In the genomic region with DNA sequence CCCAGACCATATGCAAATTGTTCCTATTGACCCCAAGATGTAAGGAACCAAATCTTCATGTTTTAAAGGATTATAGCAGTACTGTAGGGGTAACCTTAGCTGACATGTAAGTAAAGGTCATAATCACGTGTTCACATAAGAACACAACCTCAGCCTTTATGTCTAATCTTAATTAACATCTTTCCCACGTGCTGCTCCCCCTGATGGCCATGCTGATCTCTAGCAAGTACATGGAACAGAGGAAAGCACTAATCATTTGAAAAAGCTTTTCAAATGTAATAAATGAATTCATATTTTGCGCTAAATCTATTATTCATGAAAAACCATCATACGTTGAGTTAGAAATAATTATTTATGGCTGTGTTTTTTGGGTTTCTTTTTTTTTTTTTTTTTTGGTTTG, we compare ENCODE assay signal across 1 cellular context.
A peak's percentile ranks its signal among the peaks of the same experiment; 100 is the strongest.
TF ChIP-seq lines count a peak whose summit lies in the region.

No MANE protein-coding gene starts in this region.

TF ChIP-seq in K562, 482 proteins besides CTCF, POLR2A, EP300 and RAD21:
- TF ChIP-seq FOXJ3 (CRISPR knock-in tag; IDR thresholded peaks at IDR 0.05) (no peak), ZNF436 (CRISPR knock-in tag; IDR thresholded peaks at IDR 0.05) (no peak), BCL6 (CRISPR knock-in tag; IDR thresholded peaks at IDR 0.05) (no peak), CEBPB (tag; IDR thresholded peaks at IDR 0.05) (no peak), FOS (IDR thresholded peaks at IDR 0.05; ENCODE audit: extremely low read depth, insufficient read length) (no peak), HDAC3 (IDR thresholded peaks at IDR 0.05; ENCODE audit: borderline replicate concordance, partially characterized antibody) (no peak), ZC3H8 (IDR thresholded peaks at IDR 0.05) (no peak), NRF1 (conservative IDR thresholded peaks at IDR 0.05 in 1 of 2, IDR thresholded peaks at IDR 0.05 in 1 of 2) (no peak), PCBP2 (IDR thresholded peaks at IDR 0.05; ENCODE audit: low read depth, low read length, poor library complexity, severe bottlenecking) (no peak), BHLHE40 (IDR thresholded peaks at IDR 0.05; ENCODE audit: low read length) (0 out of 2 replicates have a peak, but pooled peaks have one; percentile 13), LCOR (CRISPR knock-in tag; IDR thresholded peaks at IDR 0.05) (no peak), DIDO1 (tag; IDR thresholded peaks at IDR 0.05; ENCODE audit: low read depth) (no peak), ZSCAN32 (CRISPR knock-in tag; IDR thresholded peaks at IDR 0.05) (no peak), FIP1L1 (IDR thresholded peaks at IDR 0.05; ENCODE audit: low read depth, low read length, poor library complexity, severe bottlenecking) (no peak), ZBTB17 (CRISPR knock-in tag; IDR thresholded peaks at IDR 0.05) (no peak), ERF (CRISPR knock-in tag; IDR thresholded peaks at IDR 0.05) (no peak), GATA2 (CRISPR knock-in tag; IDR thresholded peaks at IDR 0.05) (0 out of 2 replicates have a peak, but pooled peaks have one; percentile 22), CBFA2T2 (conservative IDR thresholded peaks at IDR 0.05) (no peak), SREBF2 (CRISPR knock-in tag; IDR thresholded peaks at IDR 0.05) (no peak), ZSCAN29 (IDR thresholded peaks at IDR 0.05) (no peak), ZEB2 (IDR thresholded peaks at IDR 0.05) (no peak)
- TF ChIP-seq, protein P1, sequence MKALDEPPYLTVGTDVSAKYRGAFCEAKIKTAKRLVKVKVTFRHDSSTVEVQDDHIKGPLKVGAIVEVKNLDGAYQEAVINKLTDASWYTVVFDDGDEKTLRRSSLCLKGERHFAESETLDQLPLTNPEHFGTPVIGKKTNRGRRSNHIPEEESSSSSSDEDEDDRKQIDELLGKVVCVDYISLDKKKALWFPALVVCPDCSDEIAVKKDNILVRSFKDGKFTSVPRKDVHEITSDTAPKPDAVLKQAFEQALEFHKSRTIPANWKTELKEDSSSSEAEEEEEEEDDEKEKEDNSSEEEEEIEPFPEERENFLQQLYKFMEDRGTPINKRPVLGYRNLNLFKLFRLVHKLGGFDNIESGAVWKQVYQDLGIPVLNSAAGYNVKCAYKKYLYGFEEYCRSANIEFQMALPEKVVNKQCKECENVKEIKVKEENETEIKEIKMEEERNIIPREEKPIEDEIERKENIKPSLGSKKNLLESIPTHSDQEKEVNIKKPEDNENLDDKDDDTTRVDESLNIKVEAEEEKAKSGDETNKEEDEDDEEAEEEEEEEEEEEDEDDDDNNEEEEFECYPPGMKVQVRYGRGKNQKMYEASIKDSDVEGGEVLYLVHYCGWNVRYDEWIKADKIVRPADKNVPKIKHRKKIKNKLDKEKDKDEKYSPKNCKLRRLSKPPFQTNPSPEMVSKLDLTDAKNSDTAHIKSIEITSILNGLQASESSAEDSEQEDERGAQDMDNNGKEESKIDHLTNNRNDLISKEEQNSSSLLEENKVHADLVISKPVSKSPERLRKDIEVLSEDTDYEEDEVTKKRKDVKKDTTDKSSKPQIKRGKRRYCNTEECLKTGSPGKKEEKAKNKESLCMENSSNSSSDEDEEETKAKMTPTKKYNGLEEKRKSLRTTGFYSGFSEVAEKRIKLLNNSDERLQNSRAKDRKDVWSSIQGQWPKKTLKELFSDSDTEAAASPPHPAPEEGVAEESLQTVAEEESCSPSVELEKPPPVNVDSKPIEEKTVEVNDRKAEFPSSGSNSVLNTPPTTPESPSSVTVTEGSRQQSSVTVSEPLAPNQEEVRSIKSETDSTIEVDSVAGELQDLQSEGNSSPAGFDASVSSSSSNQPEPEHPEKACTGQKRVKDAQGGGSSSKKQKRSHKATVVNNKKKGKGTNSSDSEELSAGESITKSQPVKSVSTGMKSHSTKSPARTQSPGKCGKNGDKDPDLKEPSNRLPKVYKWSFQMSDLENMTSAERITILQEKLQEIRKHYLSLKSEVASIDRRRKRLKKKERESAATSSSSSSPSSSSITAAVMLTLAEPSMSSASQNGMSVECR (CRISPR knock-in tag; IDR thresholded peaks at IDR 0.05): no peak
- TF ChIP-seq, protein P2, sequence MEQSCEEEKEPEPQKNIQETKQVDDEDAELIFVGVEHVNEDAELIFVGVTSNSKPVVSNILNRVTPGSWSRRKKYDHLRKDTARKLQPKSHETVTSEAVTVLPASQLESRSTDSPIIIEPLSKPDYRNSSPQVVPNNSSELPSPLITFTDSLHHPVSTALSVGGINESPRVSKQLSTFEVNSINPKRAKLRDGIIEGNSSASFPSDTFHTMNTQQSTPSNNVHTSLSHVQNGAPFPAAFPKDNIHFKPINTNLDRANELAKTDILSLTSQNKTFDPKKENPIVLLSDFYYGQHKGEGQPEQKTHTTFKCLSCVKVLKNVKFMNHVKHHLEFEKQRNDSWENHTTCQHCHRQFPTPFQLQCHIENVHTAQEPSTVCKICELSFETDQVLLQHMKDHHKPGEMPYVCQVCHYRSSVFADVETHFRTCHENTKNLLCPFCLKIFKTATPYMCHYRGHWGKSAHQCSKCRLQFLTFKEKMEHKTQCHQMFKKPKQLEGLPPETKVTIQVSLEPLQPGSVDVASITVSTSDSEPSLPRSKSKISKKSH (CRISPR knock-in tag; IDR thresholded peaks at IDR 0.05): no peak
- TF ChIP-seq, protein P3, sequence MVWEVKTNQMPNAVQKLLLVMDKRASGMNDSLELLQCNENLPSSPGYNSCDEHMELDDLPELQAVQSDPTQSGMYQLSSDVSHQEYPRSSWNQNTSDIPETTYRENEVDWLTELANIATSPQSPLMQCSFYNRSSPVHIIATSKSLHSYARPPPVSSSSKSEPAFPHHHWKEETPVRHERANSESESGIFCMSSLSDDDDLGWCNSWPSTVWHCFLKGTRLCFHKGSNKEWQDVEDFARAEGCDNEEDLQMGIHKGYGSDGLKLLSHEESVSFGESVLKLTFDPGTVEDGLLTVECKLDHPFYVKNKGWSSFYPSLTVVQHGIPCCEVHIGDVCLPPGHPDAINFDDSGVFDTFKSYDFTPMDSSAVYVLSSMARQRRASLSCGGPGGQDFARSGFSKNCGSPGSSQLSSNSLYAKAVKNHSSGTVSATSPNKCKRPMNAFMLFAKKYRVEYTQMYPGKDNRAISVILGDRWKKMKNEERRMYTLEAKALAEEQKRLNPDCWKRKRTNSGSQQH (CRISPR knock-in tag; IDR thresholded peaks at IDR 0.05): no peak
- TF ChIP-seq, protein P4, sequence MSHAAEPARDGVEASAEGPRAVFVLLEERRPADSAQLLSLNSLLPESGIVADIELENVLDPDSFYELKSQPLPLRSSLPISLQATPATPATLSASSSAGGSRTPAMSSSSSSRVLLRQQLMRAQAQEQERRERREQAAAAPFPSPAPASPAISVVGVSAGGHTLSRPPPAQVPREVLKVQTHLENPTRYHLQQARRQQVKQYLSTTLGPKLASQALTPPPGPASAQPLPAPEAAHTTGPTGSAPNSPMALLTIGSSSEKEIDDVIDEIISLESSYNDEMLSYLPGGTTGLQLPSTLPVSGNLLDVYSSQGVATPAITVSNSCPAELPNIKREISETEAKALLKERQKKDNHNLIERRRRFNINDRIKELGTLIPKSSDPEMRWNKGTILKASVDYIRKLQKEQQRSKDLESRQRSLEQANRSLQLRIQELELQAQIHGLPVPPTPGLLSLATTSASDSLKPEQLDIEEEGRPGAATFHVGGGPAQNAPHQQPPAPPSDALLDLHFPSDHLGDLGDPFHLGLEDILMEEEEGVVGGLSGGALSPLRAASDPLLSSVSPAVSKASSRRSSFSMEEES (CRISPR knock-in tag; IDR thresholded peaks at IDR 0.05): peak; percentile 33
- TF ChIP-seq, protein P5, sequence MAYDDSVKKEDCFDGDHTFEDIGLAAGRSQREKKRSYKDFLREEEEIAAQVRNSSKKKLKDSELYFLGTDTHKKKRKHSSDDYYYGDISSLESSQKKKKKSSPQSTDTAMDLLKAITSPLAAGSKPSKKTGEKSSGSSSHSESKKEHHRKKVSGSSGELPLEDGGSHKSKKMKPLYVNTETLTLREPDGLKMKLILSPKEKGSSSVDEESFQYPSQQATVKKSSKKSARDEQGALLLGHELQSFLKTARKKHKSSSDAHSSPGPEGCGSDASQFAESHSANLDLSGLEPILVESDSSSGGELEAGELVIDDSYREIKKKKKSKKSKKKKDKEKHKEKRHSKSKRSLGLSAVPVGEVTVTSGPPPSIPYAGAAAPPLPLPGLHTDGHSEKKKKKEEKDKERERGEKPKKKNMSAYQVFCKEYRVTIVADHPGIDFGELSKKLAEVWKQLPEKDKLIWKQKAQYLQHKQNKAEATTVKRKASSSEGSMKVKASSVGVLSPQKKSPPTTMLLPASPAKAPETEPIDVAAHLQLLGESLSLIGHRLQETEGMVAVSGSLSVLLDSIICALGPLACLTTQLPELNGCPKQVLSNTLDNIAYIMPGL (CRISPR knock-in tag; IDR thresholded peaks at IDR 0.05): no peak
- TF ChIP-seq, protein P6, sequence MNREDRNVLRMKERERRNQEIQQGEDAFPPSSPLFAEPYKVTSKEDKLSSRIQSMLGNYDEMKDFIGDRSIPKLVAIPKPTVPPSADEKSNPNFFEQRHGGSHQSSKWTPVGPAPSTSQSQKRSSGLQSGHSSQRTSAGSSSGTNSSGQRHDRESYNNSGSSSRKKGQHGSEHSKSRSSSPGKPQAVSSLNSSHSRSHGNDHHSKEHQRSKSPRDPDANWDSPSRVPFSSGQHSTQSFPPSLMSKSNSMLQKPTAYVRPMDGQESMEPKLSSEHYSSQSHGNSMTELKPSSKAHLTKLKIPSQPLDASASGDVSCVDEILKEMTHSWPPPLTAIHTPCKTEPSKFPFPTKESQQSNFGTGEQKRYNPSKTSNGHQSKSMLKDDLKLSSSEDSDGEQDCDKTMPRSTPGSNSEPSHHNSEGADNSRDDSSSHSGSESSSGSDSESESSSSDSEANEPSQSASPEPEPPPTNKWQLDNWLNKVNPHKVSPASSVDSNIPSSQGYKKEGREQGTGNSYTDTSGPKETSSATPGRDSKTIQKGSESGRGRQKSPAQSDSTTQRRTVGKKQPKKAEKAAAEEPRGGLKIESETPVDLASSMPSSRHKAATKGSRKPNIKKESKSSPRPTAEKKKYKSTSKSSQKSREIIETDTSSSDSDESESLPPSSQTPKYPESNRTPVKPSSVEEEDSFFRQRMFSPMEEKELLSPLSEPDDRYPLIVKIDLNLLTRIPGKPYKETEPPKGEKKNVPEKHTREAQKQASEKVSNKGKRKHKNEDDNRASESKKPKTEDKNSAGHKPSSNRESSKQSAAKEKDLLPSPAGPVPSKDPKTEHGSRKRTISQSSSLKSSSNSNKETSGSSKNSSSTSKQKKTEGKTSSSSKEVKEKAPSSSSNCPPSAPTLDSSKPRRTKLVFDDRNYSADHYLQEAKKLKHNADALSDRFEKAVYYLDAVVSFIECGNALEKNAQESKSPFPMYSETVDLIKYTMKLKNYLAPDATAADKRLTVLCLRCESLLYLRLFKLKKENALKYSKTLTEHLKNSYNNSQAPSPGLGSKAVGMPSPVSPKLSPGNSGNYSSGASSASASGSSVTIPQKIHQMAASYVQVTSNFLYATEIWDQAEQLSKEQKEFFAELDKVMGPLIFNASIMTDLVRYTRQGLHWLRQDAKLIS (CRISPR knock-in tag; IDR thresholded peaks at IDR 0.05): no peak
- TF ChIP-seq, protein P7, sequence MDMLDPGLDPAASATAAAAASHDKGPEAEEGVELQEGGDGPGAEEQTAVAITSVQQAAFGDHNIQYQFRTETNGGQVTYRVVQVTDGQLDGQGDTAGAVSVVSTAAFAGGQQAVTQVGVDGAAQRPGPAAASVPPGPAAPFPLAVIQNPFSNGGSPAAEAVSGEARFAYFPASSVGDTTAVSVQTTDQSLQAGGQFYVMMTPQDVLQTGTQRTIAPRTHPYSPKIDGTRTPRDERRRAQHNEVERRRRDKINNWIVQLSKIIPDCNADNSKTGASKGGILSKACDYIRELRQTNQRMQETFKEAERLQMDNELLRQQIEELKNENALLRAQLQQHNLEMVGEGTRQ (CRISPR knock-in tag; IDR thresholded peaks at IDR 0.05): peak; percentile 22; the same call in 1 of the 2 replicates
TF ChIP-seq in K562: peak in this region for 4.
